In the genomic region with DNA sequence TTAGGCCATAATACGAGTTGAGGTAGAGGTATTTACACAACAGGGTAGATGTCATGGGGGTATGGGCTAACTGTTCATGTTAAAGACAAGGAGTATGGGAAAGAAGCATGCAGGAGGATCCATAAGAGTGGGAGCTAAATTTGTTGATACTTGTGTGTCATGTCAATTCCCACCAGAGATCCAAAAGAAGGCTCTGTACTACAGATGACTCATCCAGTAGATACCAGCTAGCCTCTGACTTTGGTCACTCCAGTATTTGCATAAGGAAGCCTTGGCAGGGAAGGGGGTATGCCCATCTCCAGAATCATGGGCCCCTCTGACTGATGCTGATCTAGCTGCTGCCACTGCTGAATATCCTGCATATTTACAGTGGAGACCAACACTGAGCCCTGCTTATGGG, we compare ENCODE assay signal across 19 cellular contexts.
DNase-seq lines count a peak whose midpoint lies in the region; ATAC-seq and TF ChIP-seq lines count a peak whose summit lies in the region.
"Had no signal": no experiment of that assay in that cellular context is flagged by ENCODE, and none has a peak within 500 bp of the region (broad histone marks: within the 10 kb centered on the region; RNA-seq: fewer than 3 reads in every experiment).

No MANE protein-coding gene starts in this region.

- no peaks in the 10 kb centered on the region for H3K79me2 ChIP-seq in osteoblast (ENCODE audit: insufficient read depth, low read length)
- no peaks in the 10 kb centered on the region for H3K79me2 ChIP-seq in OCI-LY7 (ENCODE audit: insufficient read depth, low read depth, low read length)

- CTCF ChIA-PET in OCI-LY7 (lab: Charles Lee; ENCODE audit: unreplicated experiment), result no interaction called here

- TF ChIP-seq CTCF in osteoblast (IDR thresholded peaks at IDR 0.05; ENCODE audit: extremely low read depth, low read depth, low read length), result no peak
- TF ChIP-seq CTCF in OCI-LY7 (conservative IDR thresholded peaks at IDR 0.05; ENCODE audit: low read length), result no peak

- H3K4me2 ChIP-seq in osteoblast (ENCODE audit: insufficient read depth, low read length) (no peak overlapping the region), OCI-LY7 (ENCODE audit: low read length) (no peak overlapping the region)
- H3K4me2 ChIP-seq: BLaER1 had no signal

- intact Hi-C loops in OCI-LY7 (cut with micrococcal nuclease; ENCODE audit: unreplicated experiment), result no loop called here

- no peaks in the 10 kb centered on the region for H3K27me3 ChIP-seq in osteoblast (ENCODE audit: insufficient read depth, low read length)
- H3K27me3 ChIP-seq: BLaER1 had no signal

- H4K20me1 ChIP-seq in osteoblast (ENCODE audit: insufficient read depth, low read length), result no peaks in the 10 kb centered on the region
- no peaks in the 10 kb centered on the region for H4K20me1 ChIP-seq in OCI-LY7 (ENCODE audit: insufficient read depth, low read length)
- H4K20me1 ChIP-seq: BLaER1 had no signal

- H3K9me3 ChIP-seq in osteoblast (ENCODE audit: low read depth, low read length) (no peaks in the 10 kb centered on the region), OCI-LY7 (ENCODE audit: low read length) (no peaks in the 10 kb centered on the region)
- H3K9me3 ChIP-seq: BLaER1 had no signal

- BruUV-seq in OCI-LY7 (replicated peaks; lab: Mats Ljungman, UMichigan), result no TSS peak

- ATAC-seq in HG03097 (IDR thresholded peaks at IDR 0.05; ENCODE audit: low FRiP score, unreplicated experiment) (no peak), GM21447 (IDR thresholded peaks at IDR 0.05; ENCODE audit: unreplicated experiment) (no peak)
- ATAC-seq: K562 had no signal

- peak; percentile 32 for DNase-seq in LHCN-M2 (ENCODE audit: low read depth)
- DNase-seq in amniotic epithelial cell (ENCODE audit: low read depth), result peak; percentile 14
- peak; percentile 23 for DNase-seq in fibroblast of peridontal ligament (ENCODE audit: extremely low read depth)
- DNase-seq in osteoblast (ENCODE audit: insufficient read length, low spot score, missing footprints), result peak; percentile 76
- DNase-seq in NCI-H2227 (lab: John Stamatoyannopoulos, UW; ENCODE audit: unreplicated experiment), result no peak
- no peak for DNase-seq in OCI-LY7 (ENCODE audit: low spot score)
- DNase-seq: ACHN; CD4-positive, alpha-beta T cell; COR-L47; DND-41; NCI-H1092 treated with DMSO at 0.1 percent for 48 hours; NCI-H1436 treated with DMSO at 0.1 percent for 48 hours; NCI-H2029; NCI-H526; SHP77 had no signal

- H3K9me2 ChIP-seq in OCI-LY7 (ENCODE audit: insufficient read depth, low read length), result no peaks in the 10 kb centered on the region

- H2AFZ ChIP-seq in osteoblast (ENCODE audit: low read length) (no peak overlapping the region), OCI-LY7 (ENCODE audit: low read length) (no peak overlapping the region)

- H3K4me1 ChIP-seq in osteoblast (ENCODE audit: insufficient read depth, low read length), result peaks cover 5% of the 10 kb centered on the region
- no peaks in the 10 kb centered on the region for H3K4me1 ChIP-seq in OCI-LY7 (ENCODE audit: insufficient read depth, low read length, poor library complexity, severe bottlenecking)
- H3K4me1 ChIP-seq: BLaER1 had no signal

- no peak overlapping the region for H3K27ac ChIP-seq in osteoblast (ENCODE audit: low read depth, low read length)
- no peak overlapping the region for H3K27ac ChIP-seq in OCI-LY7 (ENCODE audit: low read depth, low read length, poor library complexity, severe bottlenecking)
- H3K27ac ChIP-seq: BLaER1 had no signal

- POLR2A ChIA-PET in OCI-LY7 (lab: Charles Lee), result no interaction called here

- H3K36me3 ChIP-seq in osteoblast (ENCODE audit: insufficient read depth, low read length), result no peaks in the 10 kb centered on the region
- no peaks in the 10 kb centered on the region for H3K36me3 ChIP-seq in OCI-LY7 (ENCODE audit: insufficient read depth, low read length)
- H3K36me3 ChIP-seq: BLaER1 had no signal

- no peak overlapping the region for H3K4me3 ChIP-seq in osteoblast (ENCODE audit: insufficient read depth, low read length)
- no peak overlapping the region for H3K4me3 ChIP-seq in OCI-LY7 (ENCODE audit: low read depth, low read length, poor library complexity, severe bottlenecking)
- H3K4me3 ChIP-seq: BLaER1, K562 had no signal

Comparison
In these comparisons a context has a peak if more than half of its experiments do, and no peak if none do; other contexts are left out.
1. DNase-seq: peak in LHCN-M2 (single experiment), amniotic epithelial cell (single experiment), fibroblast of peridontal ligament (single experiment) and osteoblast (single experiment); none in NCI-H2227 (single experiment) and OCI-LY7 (single experiment).